In genomic region chr15:98694153-98694552, GRCh38 we compare ENCODE assay signal across 30 cellular contexts.
"Had no signal": no experiment of that assay in that cellular context is flagged by ENCODE, and none has a peak within 500 bp of the region (broad histone marks: within the 10 kb centered on the region; RNA-seq: fewer than 3 reads in every experiment).

No MANE protein-coding gene starts in this region.

- ATAC-seq: activated CD8-positive, alpha-beta T cell treated with anti-CD3 and anti-CD28 coated beads for 36 hours; activated T-cell treated with anti-CD3 and anti-CD28 coated beads, Interleukin-2, amount 50 U/mL, for 4 hours; activated T-helper 17 cell treated with anti-CD3 and anti-CD28 coated beads, Interleukin-2, amount 50 U/mL, for 72 hours; gastrocnemius medialis; mucosa of descending colon; natural killer cell treated with Interleukin-12 subunit alpha and Interleukin-12 subunit beta and Interleukin-15 and Interleukin-18, amount 100 ng/mL, for 72 hours; psoas muscle; stimulated activated memory B cell treated with anti-CD40 and anti-IgM and Interleukin-4, amounts not matched to agents 10 μg/mL and 1 μg/mL and 100 μg/mL, for 72 hours; stimulated activated naive CD8-positive, alpha-beta T cell treated with anti-CD3 and anti-CD28 coated beads, Interleukin-15, amount 100 ng/mL, for 72 hours; WTC11 had no signal

- H3K27me3 Mint-ChIP-seq: activated CD4-positive, alpha-beta T cell treated with anti-CD3 and anti-CD28 coated beads, Interleukin-2, amount 10 ng/mL, durations not matched to agents 7 days and 5 days; activated CD8-positive, alpha-beta T cell treated with anti-CD3 and anti-CD28 coated beads for 36 hours; activated T-helper 17 cell treated with anti-CD3 and anti-CD28 coated beads, Interleukin-2, amount 50 U/mL, for 72 hours; natural killer cell treated with Interleukin-12 subunit alpha and Interleukin-12 subunit beta and Interleukin-15 and Interleukin-18, amount 100 ng/mL, for 72 hours; stimulated activated memory B cell treated with anti-CD40 and anti-IgM and Interleukin-4, amounts not matched to agents 10 μg/mL and 1 μg/mL and 100 μg/mL, for 72 hours; stimulated activated naive CD8-positive, alpha-beta T cell treated with anti-CD3 and anti-CD28 coated beads, Interleukin-15, amount 100 ng/mL, for 72 hours had no signal

- FAIRE-seq: endometrium had no signal

- H3K9me3 Mint-ChIP-seq: activated CD4-positive, alpha-beta T cell treated with anti-CD3 and anti-CD28 coated beads, Interleukin-2, amount 10 ng/mL, durations not matched to agents 7 days and 5 days; activated CD8-positive, alpha-beta T cell treated with anti-CD3 and anti-CD28 coated beads for 36 hours; activated T-cell treated with anti-CD3 and anti-CD28 coated beads, Interleukin-2, amount 50 U/mL, for 4 hours; activated T-helper 17 cell treated with anti-CD3 and anti-CD28 coated beads, Interleukin-2, amount 50 U/mL, for 72 hours; natural killer cell treated with Interleukin-12 subunit alpha and Interleukin-12 subunit beta and Interleukin-15 and Interleukin-18, amount 100 ng/mL, for 72 hours; stimulated activated memory B cell treated with anti-CD40 and anti-IgM and Interleukin-4, amounts not matched to agents 10 μg/mL and 1 μg/mL and 100 μg/mL, for 72 hours; stimulated activated naive CD8-positive, alpha-beta T cell treated with anti-CD3 and anti-CD28 coated beads, Interleukin-15, amount 100 ng/mL, for 72 hours; WTC11 had no signal

- H3K27ac ChIP-seq: gastrocnemius medialis, hepatocyte, parathyroid adenoma, psoas muscle, upper lobe of left lung, vagina had no signal

- DNase-seq: activated CD4-positive, alpha-beta T cell treated with anti-CD3 and anti-CD28 coated beads for 1 hour; activated CD4-positive, alpha-beta T cell treated with anti-CD3 and anti-CD28 coated beads, Interleukin-2, amount 10 ng/mL, durations not matched to agents 7 days and 5 days; activated CD8-positive, alpha-beta T cell treated with anti-CD3 and anti-CD28 coated beads for 36 hours; activated gamma-delta T cell treated with Interleukin-2 at 50 U/mL for 16 hours; activated naive CD4-positive, alpha-beta T cell treated with anti-CD3 and anti-CD28 coated beads, Interleukin-2, amount 50 U/mL, for 16 hours; activated T-cell treated with anti-CD3 and anti-CD28 coated beads, Interleukin-2, amount 50 U/mL, for 4 hours; amniotic stem cell; caudate nucleus; gastrocnemius medialis; islet precursor cell; left ventricle myocardium superior; mucosa of descending colon; nucleus accumbens; psoas muscle; stimulated activated CD4-positive, alpha-beta T cell treated with anti-CD3 and anti-CD28 coated beads, Interleukin-1b, Interleukin-23, amount 100 ng/mL, for 48 hours; stimulated activated CD4-positive, alpha-beta T cell treated with anti-CD3 and anti-CD28 coated beads, Interleukin-4, amount 100 ng/mL, for 4 hours; stimulated activated CD8-positive, alpha-beta memory T cell treated with anti-CD3 and anti-CD28 coated beads, Interleukin-4, amount 100 ng/mL, for 48 hours; stimulated activated naive CD8-positive, alpha-beta T cell treated with anti-CD3 and anti-CD28 coated beads, Interleukin-15, amount 100 ng/mL, for 72 hours; substantia nigra; T1000; upper lobe of left lung had no signal

- H3K27ac Mint-ChIP-seq: activated CD4-positive, alpha-beta T cell treated with anti-CD3 and anti-CD28 coated beads, Interleukin-2, amount 10 ng/mL, durations not matched to agents 7 days and 5 days; activated CD8-positive, alpha-beta T cell treated with anti-CD3 and anti-CD28 coated beads for 36 hours; activated T-helper 17 cell treated with anti-CD3 and anti-CD28 coated beads, Interleukin-2, amount 50 U/mL, for 72 hours; natural killer cell treated with Interleukin-12 subunit alpha and Interleukin-12 subunit beta and Interleukin-15 and Interleukin-18, amount 100 ng/mL, for 72 hours; stimulated activated memory B cell treated with anti-CD40 and anti-IgM and Interleukin-4, amounts not matched to agents 10 μg/mL and 1 μg/mL and 100 μg/mL, for 72 hours; stimulated activated naive CD8-positive, alpha-beta T cell treated with anti-CD3 and anti-CD28 coated beads, Interleukin-15, amount 100 ng/mL, for 72 hours had no signal

- H3K27me3 ChIP-seq: gastrocnemius medialis, hepatocyte, upper lobe of left lung, vagina had no signal

- H3K4me2 ChIP-seq: hepatocyte, smooth muscle cell had no signal

- H3K4me3 ChIP-seq: gastrocnemius medialis, hepatocyte, mucosa of descending colon, psoas muscle, smooth muscle cell, upper lobe of left lung, vagina had no signal

- H3K4me3 Mint-ChIP-seq: activated CD4-positive, alpha-beta T cell treated with anti-CD3 and anti-CD28 coated beads, Interleukin-2, amount 10 ng/mL, durations not matched to agents 7 days and 5 days; activated CD8-positive, alpha-beta T cell treated with anti-CD3 and anti-CD28 coated beads for 36 hours; activated T-cell treated with anti-CD3 and anti-CD28 coated beads, Interleukin-2, amount 50 U/mL, for 4 hours; activated T-helper 17 cell treated with anti-CD3 and anti-CD28 coated beads, Interleukin-2, amount 50 U/mL, for 72 hours; natural killer cell treated with Interleukin-12 subunit alpha and Interleukin-12 subunit beta and Interleukin-15 and Interleukin-18, amount 100 ng/mL, for 72 hours; stimulated activated memory B cell treated with anti-CD40 and anti-IgM and Interleukin-4, amounts not matched to agents 10 μg/mL and 1 μg/mL and 100 μg/mL, for 72 hours; stimulated activated naive CD8-positive, alpha-beta T cell treated with anti-CD3 and anti-CD28 coated beads, Interleukin-15, amount 100 ng/mL, for 72 hours; WTC11 had no signal

- H3K9me3 ChIP-seq: gastrocnemius medialis, mucosa of descending colon, psoas muscle, upper lobe of left lung, vagina had no signal

- H3K36me3 Mint-ChIP-seq: natural killer cell treated with Interleukin-12 subunit alpha and Interleukin-12 subunit beta and Interleukin-15 and Interleukin-18, amount 100 ng/mL, for 72 hours; stimulated activated memory B cell treated with anti-CD40 and anti-IgM and Interleukin-4, amounts not matched to agents 10 μg/mL and 1 μg/mL and 100 μg/mL, for 72 hours; WTC11 had no signal

- H3K36me3 ChIP-seq: gastrocnemius medialis, upper lobe of left lung, vagina had no signal

- H3K9ac ChIP-seq: parathyroid adenoma had no signal

- H2AFZ ChIP-seq: hepatocyte, parathyroid adenoma had no signal
